Comparison of ENCODE assay signal across 8 cellular contexts in genomic region chr12:124391340-124392261, GRCh38.
DNase-seq lines count a peak whose midpoint lies in the region; ATAC-seq, FAIRE-seq and TF ChIP-seq lines count a peak whose summit lies in the region.

No MANE protein-coding gene starts in this region.

- H3K4me3 ChIP-seq in choroid plexus epithelial cell (ENCODE audit: low read depth, low read length) (no peak overlapping the region), muscle layer of duodenum (ENCODE audit: low read depth in 1 of 2, low read length in 2 of 2) (peak overlapping the region in 1 of 2 donors; percentile 21), suprapubic skin (peak overlapping the region; percentile 2)

- H3K4me1 ChIP-seq in muscle layer of duodenum (ENCODE audit: control insufficient read depth in 1 of 2, insufficient read depth in 2 of 2, low read length in 2 of 2): peaks cover 39 to 84% of the 10 kb centered on the region in 2 donors
- H3K4me1 ChIP-seq in suprapubic skin: peaks cover 95% of the 10 kb centered on the region

- H3K9me3 ChIP-seq in muscle layer of duodenum (ENCODE audit: control insufficient read depth in 1 of 2, low read length in 2 of 2) (no peaks in the 10 kb centered on the region), suprapubic skin (no peaks in the 10 kb centered on the region)

- H3K27me3 ChIP-seq in muscle layer of duodenum (ENCODE audit: low read depth, low read length) (no peaks in the 10 kb centered on the region), suprapubic skin (no peaks in the 10 kb centered on the region)

- TF ChIP-seq EP300 in suprapubic skin (IDR thresholded peaks at IDR 0.05): no peak

- H3K27ac ChIP-seq in 22Rv1 (peak overlapping the region; percentile 57), muscle layer of duodenum (ENCODE audit: low read length) (peak overlapping the region; percentile 48), suprapubic skin (peak overlapping the region; percentile 91)

- H3K36me3 ChIP-seq in muscle layer of duodenum (ENCODE audit: control insufficient read depth in 1 of 2, insufficient read depth in 2 of 2, low read length in 2 of 2) (peaks cover 11 to 13% of the 10 kb centered on the region in 2 donors), suprapubic skin (peaks cover 18% of the 10 kb centered on the region)

- DNase-seq in HTR-8/SVneo (ENCODE audit: insufficient read length, low spot score): no peak
- DNase-seq in activated CD4-positive, CD25-positive, alpha-beta regulatory T cell treated with anti-CD3 and anti-CD28 coated beads, Interleukin-2, amount 50 U/mL, for 72 hours: peak; percentile 35
- DNase-seq in choroid plexus epithelial cell (ENCODE audit: low read depth): peak; percentile 64
- no peak for DNase-seq in suprapubic skin (ENCODE audit: low spot score in 2 of 2)
- no peak for DNase-seq in iPS-NIHi11 (ENCODE audit: low spot score)

- peak; percentile 63 for FAIRE-seq in HTR-8/SVneo (lab: Jason Lieb, UNC)

- no peak for TF ChIP-seq CTCF in 22Rv1 (IDR thresholded peaks at IDR 0.05)
- no peak for TF ChIP-seq CTCF in choroid plexus epithelial cell (conservative IDR thresholded peaks at IDR 0.05; ENCODE audit: low read depth, low read length)
- TF ChIP-seq CTCF in suprapubic skin (IDR thresholded peaks at IDR 0.05): no peak

- ATAC-seq in GM19328 (IDR thresholded peaks at IDR 0.05; ENCODE audit: unreplicated experiment): peak; percentile 48

- TF ChIP-seq POLR2A in suprapubic skin (IDR thresholded peaks at IDR 0.05): no peak

- WGBS in suprapubic skin: 68% methylated on average over 33 of the region's 35 CpGs

Comparison
In these comparisons a context has a peak if more than half of its experiments do, and no peak if none do; other contexts are left out.
1. DNase-seq: peak in activated CD4-positive, CD25-positive, alpha-beta regulatory T cell treated with anti-CD3 and anti-CD28 coated beads, Interleukin-2, amount 50 U/mL, for 72 hours (single experiment) and choroid plexus epithelial cell (single experiment); none in HTR-8/SVneo (single experiment), suprapubic skin (0 of 2) and iPS-NIHi11 (single experiment).
2. Peak in every context shown above with its lines, with median percentiles within 50 percentile points of each other: H3K27ac ChIP-seq.